In genomic region chr17:82103588-82104451, GRCh38 we compare ENCODE assay signal across 9 cellular contexts. TPM values are rescaled to one million over a fixed set of nuclear protein-coding genes. Genes with fewer than 3 reads are reported as not detected.
DNase-seq lines count a peak whose midpoint lies in the region; ATAC-seq and TF ChIP-seq lines count a peak whose summit lies in the region.
"Had no signal": no experiment of that assay in that cellular context is flagged by ENCODE, and none has a peak within 500 bp of the region (broad histone marks: within the 10 kb centered on the region; RNA-seq: fewer than 3 reads in every experiment).

No MANE protein-coding gene starts in this region.

- peak overlapping the region; percentile 69 for H3K27ac Mint-ChIP-seq in dendritic cell treated with granulocyte-macrophage colony-stimulating factor and Interleukin-4, amounts not matched to agents 40 ng/mL and 50 ng/mL, for 4 days
- no peak overlapping the region for H3K27ac Mint-ChIP-seq in activated CD8-positive, alpha-beta memory T cell treated with anti-CD3 and anti-CD28 coated beads, Interleukin-2, amount 10 ng/mL, durations not matched to agents 7 days and 5 days

- TF ChIP-seq RAD21 in SK-N-SH (IDR thresholded peaks at IDR 0.05; ENCODE audit: low read length): no peak

- WGBS in SK-N-SH (ENCODE audit: low lambda C conversion rate): 84% methylated on average over 21 of the region's 24 CpGs
- 51% methylated on average over 24 of the region's 24 CpGs; no CpG with 5 or more reads in 1 of the 2 donors for WGBS in transverse colon (ENCODE audit: low coverage in 1 of 2), 2 donors

- no peak for TF ChIP-seq EP300 in SK-N-SH (IDR thresholded peaks at IDR 0.05; ENCODE audit: borderline replicate concordance in 1 of 2, low read depth in 1 of 2, low read length in 1 of 2)
- TF ChIP-seq EP300 in transverse colon (IDR thresholded peaks at IDR 0.05; ENCODE audit: low read depth): no peak

- H3K36me3 Mint-ChIP-seq in dendritic cell treated with granulocyte-macrophage colony-stimulating factor and Interleukin-4, amounts not matched to agents 40 ng/mL and 50 ng/mL, for 4 days (ENCODE audit: low read depth): peaks cover 12% of the 10 kb centered on the region
- no peaks in the 10 kb centered on the region for H3K36me3 Mint-ChIP-seq in activated CD8-positive, alpha-beta memory T cell treated with anti-CD3 and anti-CD28 coated beads, Interleukin-2, amount 10 ng/mL, durations not matched to agents 7 days and 5 days

- intact Hi-C loops in dendritic cell treated with granulocyte-macrophage colony-stimulating factor and Interleukin-4, amounts not matched to agents 40 ng/mL and 50 ng/mL, for 4 days (cut with micrococcal nuclease): loop anchor here (10.0 kb wide), 1 partner anchor 69 kb away; the partner anchor contains the start of genes DCXR and RAC3
- intact Hi-C loops in transverse colon (cut with DNase I; ENCODE audit: low total_unique reads): no loop called here

- H3K9me3 Mint-ChIP-seq in dendritic cell treated with granulocyte-macrophage colony-stimulating factor and Interleukin-4, amounts not matched to agents 40 ng/mL and 50 ng/mL, for 4 days: no peaks in the 10 kb centered on the region
- no peaks in the 10 kb centered on the region for H3K9me3 Mint-ChIP-seq in activated CD8-positive, alpha-beta memory T cell treated with anti-CD3 and anti-CD28 coated beads, Interleukin-2, amount 10 ng/mL, durations not matched to agents 7 days and 5 days (ENCODE audit: low read depth)

- H3K27ac ChIP-seq in SK-N-SH (ENCODE audit: low read depth in 2 of 2, low read length in 1 of 2): peak overlapping the region in 1 of 2 experiments; percentile 69; a peak in 2 of 4 replicates
- peak overlapping the region; percentile 7 to 61 (median 44) for H3K27ac ChIP-seq in transverse colon

- H4K20me1 ChIP-seq in SK-N-SH (ENCODE audit: insufficient read depth): no peaks in the 10 kb centered on the region

- H3K36me3 ChIP-seq in SK-N-SH (replicated peaks in 1 of 2; ENCODE audit: control insufficient read depth in 1 of 2, insufficient read depth in 2 of 2, low read length in 1 of 2) (peaks cover 2 to 4% of the 10 kb centered on the region in 2 experiments), transverse colon (no peaks in the 10 kb centered on the region)

- peaks cover 7% of the 10 kb centered on the region; the same call in 1 of the 2 replicates for H3K79me2 ChIP-seq in SK-N-SH (ENCODE audit: insufficient read depth)

- CTCF ChIA-PET in SK-N-SH (lab: Yijun Ruan, JAX): interaction anchor here (1.2 to 5.2 kb wide), 6 partner anchors 52 to 144 kb away, joined by 4 to 45 read pairs (median 16); partner anchors contain the start of gene RAC3
- CTCF ChIA-PET in activated CD8-positive, alpha-beta memory T cell treated with anti-CD3 and anti-CD28 coated beads, Interleukin-2, amount 10 ng/mL, durations not matched to agents 7 days and 5 days (lab: Charles Lee): no interaction called here

- TF ChIP-seq CTCF in SK-N-SH (IDR thresholded peaks at IDR 0.05) (no peak), transverse colon (IDR thresholded peaks at IDR 0.05) (no peak)

- no peak for TF ChIP-seq POLR2A in transverse colon (IDR thresholded peaks at IDR 0.05)

- POLR2A ChIA-PET in SK-N-SH (lab: Yijun Ruan, JAX): no interaction called here

- H3K9me3 ChIP-seq in SK-N-SH (no peaks in the 10 kb centered on the region), transverse colon (no peaks in the 10 kb centered on the region)

- H3K27me3 ChIP-seq in SK-N-SH (ENCODE audit: insufficient read depth): no peaks in the 10 kb centered on the region
- H3K27me3 ChIP-seq in transverse colon: no peaks in the 10 kb centered on the region

- no peak for DNase-seq in SK-N-SH
- DNase-seq in medulla oblongata (ENCODE audit: extremely low spot score): peak; percentile 57
- DNase-seq in transverse colon: peak; percentile 63
- DNase-seq in activated CD8-positive, alpha-beta memory T cell treated with anti-CD3 and anti-CD28 coated beads, Interleukin-2, amount 10 ng/mL, durations not matched to agents 7 days and 5 days: no peak
- no peak for DNase-seq in RKO (ENCODE audit: low spot score)
- DNase-seq: KBM-7 had no signal

- ATAC-seq in SK-N-SH treated with all-trans-retinoic acid at 6 μM for 48 hours: no peak
- no peak for ATAC-seq in GM21423 (IDR thresholded peaks at IDR 0.05; ENCODE audit: unreplicated experiment)
- no peak for ATAC-seq in activated CD8-positive, alpha-beta memory T cell treated with anti-CD3 and anti-CD28 coated beads, Interleukin-2, amount 10 ng/mL, durations not matched to agents 7 days and 5 days

- H3K4me1 Mint-ChIP-seq in dendritic cell treated with granulocyte-macrophage colony-stimulating factor and Interleukin-4, amounts not matched to agents 40 ng/mL and 50 ng/mL, for 4 days (ENCODE audit: low read depth): peaks cover 45% of the 10 kb centered on the region
- peaks cover 25% of the 10 kb centered on the region for H3K4me1 Mint-ChIP-seq in activated CD8-positive, alpha-beta memory T cell treated with anti-CD3 and anti-CD28 coated beads, Interleukin-2, amount 10 ng/mL, durations not matched to agents 7 days and 5 days

- H3K4me2 ChIP-seq in SK-N-SH: no peak overlapping the region

- in situ Hi-C loops in transverse colon (cut with MboI; ENCODE audit: low pct_ligation_motif_present in 1 of 4, low pct_unique_long_range_greater_than_20kb in 1 of 4, low sequenced_read_pairs in 3 of 4): no loop called here

- no peak overlapping the region for H3K9ac ChIP-seq in SK-N-SH

- H3K4me3 ChIP-seq in SK-N-SH (ENCODE audit: low read depth in 2 of 2, low read length in 1 of 2) (no peak overlapping the region), transverse colon (no peak overlapping the region)

- H3K4me3 Mint-ChIP-seq in dendritic cell treated with granulocyte-macrophage colony-stimulating factor and Interleukin-4, amounts not matched to agents 40 ng/mL and 50 ng/mL, for 4 days: no peak overlapping the region
- H3K4me3 Mint-ChIP-seq in activated CD8-positive, alpha-beta memory T cell treated with anti-CD3 and anti-CD28 coated beads, Interleukin-2, amount 10 ng/mL, durations not matched to agents 7 days and 5 days: no peak overlapping the region

- peaks cover 3% of the 10 kb centered on the region for H3K27me3 Mint-ChIP-seq in dendritic cell treated with granulocyte-macrophage colony-stimulating factor and Interleukin-4, amounts not matched to agents 40 ng/mL and 50 ng/mL, for 4 days
- no peaks in the 10 kb centered on the region for H3K27me3 Mint-ChIP-seq in activated CD8-positive, alpha-beta memory T cell treated with anti-CD3 and anti-CD28 coated beads, Interleukin-2, amount 10 ng/mL, durations not matched to agents 7 days and 5 days

- H3F3A ChIP-seq in SK-N-SH (replicated peaks; ENCODE audit: insufficient read depth): peaks cover 12% of the 10 kb centered on the region

- peaks cover 22 to 85% of the 10 kb centered on the region in 2 experiments for H3K4me1 ChIP-seq in SK-N-SH (ENCODE audit: control insufficient read depth in 1 of 2, insufficient read depth in 2 of 2, low read depth in 1 of 2, low read length in 1 of 2)
- H3K4me1 ChIP-seq in transverse colon: peaks cover 23 to 68% (median 46%) of the 10 kb centered on the region in 4 donors

- H3K9me2 ChIP-seq in SK-N-SH: no peaks in the 10 kb centered on the region

- no peak overlapping the region for H2AFZ ChIP-seq in SK-N-SH (ENCODE audit: low read depth)

TF ChIP-seq in SK-N-SH treated with all-trans-retinoic acid at 6 μM for 48 hours, 23 proteins besides CTCF, POLR2A, EP300 and RAD21 (continues in another document):
- TF ChIP-seq ZNF70 (CRISPR knock-in tag; IDR thresholded peaks at IDR 0.05): 0 out of 2 replicates have a peak, but pooled peaks have one; percentile 19
- TF ChIP-seq ZFP30 (CRISPR knock-in tag; IDR thresholded peaks at IDR 0.05): no peak
- TF ChIP-seq PPARA (CRISPR knock-in tag; IDR thresholded peaks at IDR 0.05; ENCODE audit: borderline replicate concordance): no peak

TF ChIP-seq in SK-N-SH, 30 proteins besides CTCF, POLR2A, EP300 and RAD21:
- no peak for TF ChIP-seq NFIC (IDR thresholded peaks at IDR 0.05; ENCODE audit: borderline replicate concordance)
- no peak for TF ChIP-seq CHD2 (IDR thresholded peaks at IDR 0.05; ENCODE audit: low read length, partially characterized antibody)
- TF ChIP-seq JUND (IDR thresholded peaks at IDR 0.05): no peak
- no peak for TF ChIP-seq SIN3A (IDR thresholded peaks at IDR 0.05; ENCODE audit: borderline replicate concordance, low read depth, low read length)
- no peak for TF ChIP-seq MEF2A (IDR thresholded peaks at IDR 0.05; ENCODE audit: borderline replicate concordance, low read depth)
TF ChIP-seq in SK-N-SH: peak in this region for 0.

RNA-seq across cellular contexts. Expression of gene FASN, which starts 5.8 kb away (rescaled TPM):
- 28.1 and 55.1 TPM in 2 replicates for polyA plus RNA-seq in SK-N-SH (2012; rRNA removed)
- 15.2 and 34.0 TPM in 2 replicates for polyA plus RNA-seq in SK-N-SH (2012; cell fraction: cytosol; rRNA removed)
- 174 and 219 TPM in 2 replicates for polyA plus RNA-seq in SK-N-SH (2012; cell fraction: nucleus; rRNA removed)
- 100 to 1,000 TPM in 2 of 4 donors, 10 to 100 TPM in 2; 25.1 to 185 (median 99.4) TPM for total RNA-seq in transverse colon
- 100 to 1,000 TPM; 229 to 277 TPM for total RNA-seq in activated CD8-positive, alpha-beta memory T cell treated with anti-CD3 and anti-CD28 coated beads, Interleukin-2, amount 10 ng/mL, durations not matched to agents 7 days and 5 days

RNA-seq across cellular contexts. Expression of gene DUS1L, which starts 38.2 kb away (rescaled TPM):
- polyA plus RNA-seq in SK-N-SH (2012; rRNA removed): 144 and 163 TPM in 2 replicates
- polyA plus RNA-seq in SK-N-SH (2012; cell fraction: cytosol; rRNA removed): 57.9 and 78.7 TPM in 2 replicates
- 1,198 and 1,537 TPM in 2 replicates for polyA plus RNA-seq in SK-N-SH (2012; cell fraction: nucleus; rRNA removed)
- total RNA-seq in transverse colon: 100 to 1,000 TPM in 3 of 4 donors, 10 to 100 TPM in 1; 98.6 to 306 (median 132) TPM
- total RNA-seq in activated CD8-positive, alpha-beta memory T cell treated with anti-CD3 and anti-CD28 coated beads, Interleukin-2, amount 10 ng/mL, durations not matched to agents 7 days and 5 days: 100 to 1,000 TPM; 134 to 139 TPM

RNA-seq across cellular contexts. Expression of gene GPS1, which starts 52.1 kb away (rescaled TPM):
- 264 and 272 TPM in 2 replicates for polyA plus RNA-seq in SK-N-SH (2012; rRNA removed)
- 79.9 and 147 TPM in 2 replicates for polyA plus RNA-seq in SK-N-SH (2012; cell fraction: cytosol; rRNA removed)
- polyA plus RNA-seq in SK-N-SH (2012; cell fraction: nucleus; rRNA removed): 584 and 643 TPM in 2 replicates
- total RNA-seq in transverse colon: 100 to 1,000 TPM in 2 of 4 donors, 10 to 100 TPM in 2; 42.0 to 160 (median 85.5) TPM
- 100 to 1,000 TPM in 1 of 2 experiments, 10 to 100 TPM in 1; 92.4 to 106 TPM for total RNA-seq in activated CD8-positive, alpha-beta memory T cell treated with anti-CD3 and anti-CD28 coated beads, Interleukin-2, amount 10 ng/mL, durations not matched to agents 7 days and 5 days

RNA-seq across cellular contexts. Expression of gene RFNG, which starts 52.2 kb away (rescaled TPM):
- polyA plus RNA-seq in SK-N-SH (2012; rRNA removed): 54.4 and 68.6 TPM in 2 replicates
- 22.9 and 37.2 TPM in 2 replicates for polyA plus RNA-seq in SK-N-SH (2012; cell fraction: cytosol; rRNA removed)
- 329 and 368 TPM in 2 replicates for polyA plus RNA-seq in SK-N-SH (2012; cell fraction: nucleus; rRNA removed)
- total RNA-seq in transverse colon: 10 to 100 TPM; 33.2 to 92.0 (median 48.8) TPM
- 10 to 100 TPM; 20.9 to 23.0 TPM for total RNA-seq in activated CD8-positive, alpha-beta memory T cell treated with anti-CD3 and anti-CD28 coated beads, Interleukin-2, amount 10 ng/mL, durations not matched to agents 7 days and 5 days

Comparison
In these comparisons a context has a peak if more than half of its experiments do, and no peak if none do; other contexts are left out.
1. DNase-seq: peak in medulla oblongata (single experiment) and transverse colon (single experiment); none in SK-N-SH (single experiment), activated CD8-positive, alpha-beta memory T cell treated with anti-CD3 and anti-CD28 coated beads, Interleukin-2, amount 10 ng/mL, durations not matched to agents 7 days and 5 days (single experiment) and RKO (single experiment).